Comparison of ENCODE assay signal across 21 cellular contexts in genomic region chr7:79610301-79610700, GRCh38.
DNase-seq lines count a peak whose midpoint lies in the region; ATAC-seq, FAIRE-seq and TF ChIP-seq lines count a peak whose summit lies in the region.
"Had no signal": no experiment of that assay in that cellular context is flagged by ENCODE, and none has a peak within 500 bp of the region (broad histone marks: within the 10 kb centered on the region; RNA-seq: fewer than 3 reads in every experiment).

No MANE protein-coding gene starts in this region.

- DNase-seq in GM04503 (ENCODE audit: low read depth) = peak; percentile 21
- DNase-seq in astrocyte (ENCODE audit: low read depth) = peak; percentile 64
- DNase-seq in kidney glomerular epithelial cell (lab: John Stamatoyannopoulos, UW) = peak; percentile 19
- DNase-seq in SJCRH30 = no peak
- DNase-seq in NCI-H510A (lab: John Stamatoyannopoulos, UW) = no peak
- DNase-seq: activated CD4-positive, alpha-beta T cell treated with anti-CD3 and anti-CD28 coated beads for 36 hours; dorsolateral prefrontal cortex; erythroblast; head of caudate nucleus; NCI-H1105; stimulated activated naive CD8-positive, alpha-beta T cell treated with anti-CD3 and anti-CD28 coated beads, Interleukin-15, Interleukin-2, amounts not matched to agents 100 U/mL and 50 U/mL, for 24 hours had no signal

- H3K36me3 Mint-ChIP-seq in astrocyte (ENCODE audit: low read depth, unreplicated experiment) = no peaks in the 10 kb centered on the region
- H3K36me3 Mint-ChIP-seq: memory B cell had no signal

- H3K27me3 ChIP-seq in ACC112 (ENCODE audit: insufficient read depth, low read length) (no peaks in the 10 kb centered on the region), astrocyte (ENCODE audit: insufficient read depth, low read length) (no peaks in the 10 kb centered on the region), SJCRH30 (no peaks in the 10 kb centered on the region; the same call in 1 of the 2 replicates)
- H3K27me3 ChIP-seq: dorsolateral prefrontal cortex, neutrophil had no signal

- no peak overlapping the region for H3K4me3 Mint-ChIP-seq in astrocyte (ENCODE audit: unreplicated experiment)
- H3K4me3 Mint-ChIP-seq: activated CD4-positive, alpha-beta T cell treated with anti-CD3 and anti-CD28 coated beads for 36 hours; memory B cell had no signal

- H3K9me3 ChIP-seq in astrocyte (ENCODE audit: insufficient read depth, low read depth, low read length) (no peaks in the 10 kb centered on the region), SJCRH30 (replicated peaks) (no peaks in the 10 kb centered on the region)
- H3K9me3 ChIP-seq: A549, neutrophil had no signal

- H3K4me1 Mint-ChIP-seq in astrocyte (ENCODE audit: low read depth, unreplicated experiment) = peaks cover 3% of the 10 kb centered on the region
- H3K4me1 Mint-ChIP-seq: activated CD4-positive, alpha-beta T cell treated with anti-CD3 and anti-CD28 coated beads for 36 hours; memory B cell had no signal

- H3K79me2 ChIP-seq in ACC112 (ENCODE audit: control insufficient read depth, insufficient read depth, low read length, unreplicated experiment) = no peaks in the 10 kb centered on the region
- H3K79me2 ChIP-seq in astrocyte (ENCODE audit: insufficient read depth, low read length) = no peaks in the 10 kb centered on the region

- ATAC-seq in GM18909 (IDR thresholded peaks at IDR 0.05; ENCODE audit: poor library complexity, unreplicated experiment) (no peak), HG03460 (IDR thresholded peaks at IDR 0.05; ENCODE audit: unreplicated experiment) (no peak)
- ATAC-seq: A549; activated CD4-positive, alpha-beta T cell treated with anti-CD3 and anti-CD28 coated beads for 36 hours; stimulated activated naive CD8-positive, alpha-beta T cell treated with anti-CD3 and anti-CD28 coated beads, Interleukin-15, Interleukin-2, amounts not matched to agents 100 U/mL and 50 U/mL, for 24 hours had no signal

- H3K36me3 ChIP-seq in ACC112 (ENCODE audit: insufficient read depth, low read length) (no peaks in the 10 kb centered on the region), astrocyte (ENCODE audit: insufficient read depth, low read length) (no peaks in the 10 kb centered on the region), SJCRH30 (no peaks in the 10 kb centered on the region)
- H3K36me3 ChIP-seq: neutrophil had no signal

- H3K27ac ChIP-seq in ACC112 (ENCODE audit: low read depth, low read length) = no peak overlapping the region
- H3K27ac ChIP-seq in astrocyte (ENCODE audit: low read depth, low read length) = no peak overlapping the region
- H3K27ac ChIP-seq in SJCRH30 = no peak overlapping the region
- H3K27ac ChIP-seq: A549, dorsolateral prefrontal cortex, KMS-11, neutrophil, SK-N-MC had no signal

- H3K4me3 ChIP-seq in ACC112 (ENCODE audit: low read depth, low read length) (no peak overlapping the region), astrocyte (ENCODE audit: insufficient read depth, low read depth, low read length) (no peak overlapping the region), SJCRH30 (no peak overlapping the region)
- H3K4me3 ChIP-seq: A549, dorsolateral prefrontal cortex, SK-N-MC had no signal

- H3K27ac Mint-ChIP-seq in astrocyte (ENCODE audit: unreplicated experiment) = no peak overlapping the region
- H3K27ac Mint-ChIP-seq: activated CD4-positive, alpha-beta T cell treated with anti-CD3 and anti-CD28 coated beads for 36 hours; memory B cell had no signal

- H2AFZ ChIP-seq in ACC112 (ENCODE audit: low read length, unreplicated experiment) (peak overlapping the region; percentile 29), astrocyte (ENCODE audit: low read depth, low read length) (no peak overlapping the region)

- no peaks in the 10 kb centered on the region for H4K20me1 ChIP-seq in astrocyte (ENCODE audit: insufficient read depth, low read length)

- H3K9me3 Mint-ChIP-seq in astrocyte (ENCODE audit: unreplicated experiment) = peaks cover 2% of the 10 kb centered on the region

- H3K4me1 ChIP-seq in ACC112 (ENCODE audit: control insufficient read depth, insufficient read depth, low read length, unreplicated experiment) = no peaks in the 10 kb centered on the region
- no peaks in the 10 kb centered on the region for H3K4me1 ChIP-seq in astrocyte (ENCODE audit: insufficient read depth, low read length)
- H3K4me1 ChIP-seq in SJCRH30 = no peaks in the 10 kb centered on the region
- H3K4me1 ChIP-seq: A549 had no signal

- peak; percentile 9 for FAIRE-seq in astrocyte (lab: Jason Lieb, UNC)
- FAIRE-seq: A549, GM12891, islet of Langerhans had no signal

- no peaks in the 10 kb centered on the region for H3K27me3 Mint-ChIP-seq in astrocyte (ENCODE audit: low read depth, unreplicated experiment)
- H3K27me3 Mint-ChIP-seq: activated CD4-positive, alpha-beta T cell treated with anti-CD3 and anti-CD28 coated beads for 36 hours; memory B cell had no signal

- no peak overlapping the region for H3K4me2 ChIP-seq in astrocyte (ENCODE audit: low read length)
- H3K4me2 ChIP-seq: A549, KMS-11 had no signal

- no peak for TF ChIP-seq CTCF in astrocyte (IDR thresholded peaks at IDR 0.05; ENCODE audit: insufficient read depth, low read depth, low read length)

- H3K9ac ChIP-seq in astrocyte (ENCODE audit: low read length) = no peak overlapping the region
- H3K9ac ChIP-seq: KMS-11 had no signal

Comparison
In these comparisons a context has a peak if more than half of its experiments do, and no peak if none do; other contexts are left out.
1. DNase-seq: peak in GM04503 (single experiment), astrocyte (single experiment) and kidney glomerular epithelial cell (single experiment); none in SJCRH30 (0 of 2) and NCI-H510A (single experiment).